Comparison of ENCODE assay signal across 1 cellular context in the genomic region with DNA sequence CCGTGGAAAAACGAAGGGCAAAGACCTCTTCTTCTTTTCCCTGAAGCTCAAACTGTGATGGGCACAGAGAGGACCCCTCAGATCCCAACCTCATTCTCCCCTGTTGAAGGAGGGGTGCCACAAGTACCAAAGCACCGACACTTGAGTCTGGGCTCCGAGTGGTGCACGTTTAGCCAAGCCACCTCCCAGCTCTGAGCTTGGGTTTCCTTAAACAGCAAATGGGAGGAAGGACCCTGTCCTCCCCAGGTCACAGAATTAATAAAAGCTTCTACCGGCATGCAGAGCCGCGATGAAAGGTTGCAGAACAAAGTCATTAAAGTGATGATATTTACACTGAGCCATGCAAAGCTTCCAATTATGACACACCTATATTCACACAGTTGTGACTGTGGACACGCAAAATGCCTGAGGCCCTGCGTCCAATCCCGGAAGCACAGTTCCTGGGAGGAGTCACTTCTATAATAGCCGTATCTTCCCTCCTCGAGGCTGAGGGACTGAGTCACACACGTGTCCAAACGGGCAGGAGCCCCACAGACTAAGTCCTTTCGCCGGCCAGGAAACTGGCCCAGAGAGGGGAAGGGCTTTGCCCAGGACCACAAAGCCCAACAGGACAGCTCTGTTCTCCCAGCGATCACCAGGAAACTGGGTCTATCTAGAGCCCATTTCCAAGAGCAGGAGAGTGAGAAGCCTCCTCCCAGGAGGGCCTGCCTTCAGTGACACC.
TF ChIP-seq lines count a peak whose summit lies in the region.

No MANE protein-coding gene starts in this region.

TF ChIP-seq in HEK293, 187 proteins besides CTCF, POLR2A, EP300 and RAD21 (continued from another document and continues in another):
- TF ChIP-seq, protein P1, sequence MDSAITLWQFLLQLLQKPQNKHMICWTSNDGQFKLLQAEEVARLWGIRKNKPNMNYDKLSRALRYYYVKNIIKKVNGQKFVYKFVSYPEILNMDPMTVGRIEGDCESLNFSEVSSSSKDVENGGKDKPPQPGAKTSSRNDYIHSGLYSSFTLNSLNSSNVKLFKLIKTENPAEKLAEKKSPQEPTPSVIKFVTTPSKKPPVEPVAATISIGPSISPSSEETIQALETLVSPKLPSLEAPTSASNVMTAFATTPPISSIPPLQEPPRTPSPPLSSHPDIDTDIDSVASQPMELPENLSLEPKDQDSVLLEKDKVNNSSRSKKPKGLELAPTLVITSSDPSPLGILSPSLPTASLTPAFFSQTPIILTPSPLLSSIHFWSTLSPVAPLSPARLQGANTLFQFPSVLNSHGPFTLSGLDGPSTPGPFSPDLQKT (IDR thresholded peaks at IDR 0.05; ENCODE audit: borderline replicate concordance, low read depth, low read length) = no peak
- TF ChIP-seq ZNF501 (tag by site-specific recombination; IDR thresholded peaks at IDR 0.05) (no peak; the same call in 1 of the 2 replicates), ZNF837 (tag by site-specific recombination; IDR thresholded peaks at IDR 0.05) (no peak), ZNF776 (tag by site-specific recombination; IDR thresholded peaks at IDR 0.05; ENCODE audit: borderline replicate concordance) (no peak), ZNF324 (tag by site-specific recombination; IDR thresholded peaks at IDR 0.05) (no peak; the same call in 1 of the 2 replicates), EGR2 (tag by site-specific recombination; IDR thresholded peaks at IDR 0.05; ENCODE audit: low read depth) (no peak), ZNF292 (tag by site-specific recombination; IDR thresholded peaks at IDR 0.05; ENCODE audit: borderline replicate concordance, low read depth) (no peak), SETDB1 (IDR thresholded peaks at IDR 0.05; ENCODE audit: insufficient read length, low read length) (no peak), ZNF558 (tag by site-specific recombination; IDR thresholded peaks at IDR 0.05) (peak; percentile 35; the same call in 1 of the 2 replicates), ZNF416 (tag by site-specific recombination; IDR thresholded peaks at IDR 0.05) (no peak), ZNF600 (tag by site-specific recombination; IDR thresholded peaks at IDR 0.05) (no peak; the same call in 1 of the 2 replicates), ZNF664 (tag by site-specific recombination; IDR thresholded peaks at IDR 0.05) (no peak), ZNF660 (tag by site-specific recombination; IDR thresholded peaks at IDR 0.05) (no peak; the same call in 1 of the 2 replicates), ZBTB21 (tag by site-specific recombination; IDR thresholded peaks at IDR 0.05) (0 out of 2 replicates have a peak, but pooled peaks have one; percentile 10), ZNF777 (tag by site-specific recombination; IDR thresholded peaks at IDR 0.05; ENCODE audit: borderline replicate concordance) (no peak), ZNF140 (tag by site-specific recombination; IDR thresholded peaks at IDR 0.05) (no peak), ZFP41 (tag by site-specific recombination; IDR thresholded peaks at IDR 0.05; ENCODE audit: borderline replicate concordance) (no peak), ZBTB48 (tag by site-specific recombination; IDR thresholded peaks at IDR 0.05) (peak; percentile 32; the same call in 1 of the 2 replicates), ZNF391 (tag by site-specific recombination; IDR thresholded peaks at IDR 0.05; ENCODE audit: borderline replicate concordance, low read depth) (no peak), ZSCAN16 (tag by site-specific recombination; IDR thresholded peaks at IDR 0.05) (no peak), ZNF169 (tag by site-specific recombination; IDR thresholded peaks at IDR 0.05) (no peak), ZNF266 (tag by site-specific recombination; IDR thresholded peaks at IDR 0.05; ENCODE audit: low read depth) (no peak), TRIM28 (IDR thresholded peaks at IDR 0.05; ENCODE audit: borderline replicate concordance, low read length) (peak; percentile 78), ZNF624 (tag by site-specific recombination; IDR thresholded peaks at IDR 0.05) (no peak), ZEB2 (tag by site-specific recombination; IDR thresholded peaks at IDR 0.05) (peak; percentile 80; the same call in 1 of the 2 replicates), ZNF426 (tag by site-specific recombination; IDR thresholded peaks at IDR 0.05) (no peak), ZNF792 (tag by site-specific recombination; IDR thresholded peaks at IDR 0.05) (no peak), ZNF76 (tag by site-specific recombination; IDR thresholded peaks at IDR 0.05; ENCODE audit: borderline replicate concordance, low read depth) (peak; percentile 66; the same call in 1 of the 2 replicates), ZNF670 (tag by site-specific recombination; IDR thresholded peaks at IDR 0.05; ENCODE audit: low read depth) (no peak), ZBTB1 (tag by site-specific recombination; IDR thresholded peaks at IDR 0.05) (no peak), ZNF37A (tag by site-specific recombination; IDR thresholded peaks at IDR 0.05) (no peak), ZBTB17 (tag by site-specific recombination; IDR thresholded peaks at IDR 0.05) (peak; percentile 34; the same call in 1 of the 2 replicates), SP7 (tag by site-specific recombination; IDR thresholded peaks at IDR 0.05) (peak; percentile 97), SP2 (tag by site-specific recombination; IDR thresholded peaks at IDR 0.05) (peak; percentile 56), ZFP69B (tag by site-specific recombination; IDR thresholded peaks at IDR 0.05) (peak; percentile 74; the same call in 1 of the 2 replicates), ZNF223 (tag by site-specific recombination; IDR thresholded peaks at IDR 0.05) (no peak), ZBTB8A (tag by site-specific recombination; IDR thresholded peaks at IDR 0.05) (peak; percentile 10; the same call in 1 of the 2 replicates), ZNF157 (tag by site-specific recombination; IDR thresholded peaks at IDR 0.05) (no peak), ZNF785 (tag by site-specific recombination; IDR thresholded peaks at IDR 0.05) (no peak), ZNF214 (tag by site-specific recombination; IDR thresholded peaks at IDR 0.05; ENCODE audit: borderline replicate concordance) (no peak), BCL11B (tag by site-specific recombination; IDR thresholded peaks at IDR 0.05; ENCODE audit: low read depth) (no peak)
- TF ChIP-seq, protein P2, sequence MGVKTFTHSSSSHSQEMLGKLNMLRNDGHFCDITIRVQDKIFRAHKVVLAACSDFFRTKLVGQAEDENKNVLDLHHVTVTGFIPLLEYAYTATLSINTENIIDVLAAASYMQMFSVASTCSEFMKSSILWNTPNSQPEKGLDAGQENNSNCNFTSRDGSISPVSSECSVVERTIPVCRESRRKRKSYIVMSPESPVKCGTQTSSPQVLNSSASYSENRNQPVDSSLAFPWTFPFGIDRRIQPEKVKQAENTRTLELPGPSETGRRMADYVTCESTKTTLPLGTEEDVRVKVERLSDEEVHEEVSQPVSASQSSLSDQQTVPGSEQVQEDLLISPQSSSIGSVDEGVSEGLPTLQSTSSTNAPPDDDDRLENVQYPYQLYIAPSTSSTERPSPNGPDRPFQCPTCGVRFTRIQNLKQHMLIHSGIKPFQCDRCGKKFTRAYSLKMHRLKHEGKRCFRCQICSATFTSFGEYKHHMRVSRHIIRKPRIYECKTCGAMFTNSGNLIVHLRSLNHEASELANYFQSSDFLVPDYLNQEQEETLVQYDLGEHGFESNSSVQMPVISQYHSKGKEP (tag by site-specific recombination; IDR thresholded peaks at IDR 0.05) = peak; percentile 82
- TF ChIP-seq, protein P3, sequence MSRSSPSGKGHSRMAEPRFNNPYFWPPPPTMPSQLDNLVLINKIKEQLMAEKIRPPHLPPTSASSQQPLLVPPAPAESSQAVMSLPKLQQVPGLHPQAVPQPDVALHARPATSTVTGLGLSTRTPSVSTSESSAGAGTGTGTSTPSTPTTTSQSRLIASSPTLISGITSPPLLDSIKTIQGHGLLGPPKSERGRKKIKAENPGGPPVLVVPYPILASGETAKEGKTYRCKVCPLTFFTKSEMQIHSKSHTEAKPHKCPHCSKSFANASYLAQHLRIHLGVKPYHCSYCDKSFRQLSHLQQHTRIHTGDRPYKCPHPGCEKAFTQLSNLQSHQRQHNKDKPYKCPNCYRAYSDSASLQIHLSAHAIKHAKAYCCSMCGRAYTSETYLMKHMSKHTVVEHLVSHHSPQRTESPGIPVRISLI (tag by site-specific recombination; IDR thresholded peaks at IDR 0.05) = no peak
- TF ChIP-seq, protein P4, sequence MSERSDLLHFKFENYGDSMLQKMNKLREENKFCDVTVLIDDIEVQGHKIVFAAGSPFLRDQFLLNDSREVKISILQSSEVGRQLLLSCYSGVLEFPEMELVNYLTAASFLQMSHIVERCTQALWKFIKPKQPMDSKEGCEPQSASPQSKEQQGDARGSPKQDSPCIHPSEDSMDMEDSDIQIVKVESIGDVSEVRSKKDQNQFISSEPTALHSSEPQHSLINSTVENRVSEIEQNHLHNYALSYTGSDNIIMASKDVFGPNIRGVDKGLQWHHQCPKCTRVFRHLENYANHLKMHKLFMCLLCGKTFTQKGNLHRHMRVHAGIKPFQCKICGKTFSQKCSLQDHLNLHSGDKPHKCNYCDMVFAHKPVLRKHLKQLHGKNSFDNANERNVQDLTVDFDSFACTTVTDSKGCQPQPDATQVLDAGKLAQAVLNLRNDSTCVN (tag by site-specific recombination; optimal IDR thresholded peaks at IDR 0.05) = no peak
- TF ChIP-seq, protein P5, sequence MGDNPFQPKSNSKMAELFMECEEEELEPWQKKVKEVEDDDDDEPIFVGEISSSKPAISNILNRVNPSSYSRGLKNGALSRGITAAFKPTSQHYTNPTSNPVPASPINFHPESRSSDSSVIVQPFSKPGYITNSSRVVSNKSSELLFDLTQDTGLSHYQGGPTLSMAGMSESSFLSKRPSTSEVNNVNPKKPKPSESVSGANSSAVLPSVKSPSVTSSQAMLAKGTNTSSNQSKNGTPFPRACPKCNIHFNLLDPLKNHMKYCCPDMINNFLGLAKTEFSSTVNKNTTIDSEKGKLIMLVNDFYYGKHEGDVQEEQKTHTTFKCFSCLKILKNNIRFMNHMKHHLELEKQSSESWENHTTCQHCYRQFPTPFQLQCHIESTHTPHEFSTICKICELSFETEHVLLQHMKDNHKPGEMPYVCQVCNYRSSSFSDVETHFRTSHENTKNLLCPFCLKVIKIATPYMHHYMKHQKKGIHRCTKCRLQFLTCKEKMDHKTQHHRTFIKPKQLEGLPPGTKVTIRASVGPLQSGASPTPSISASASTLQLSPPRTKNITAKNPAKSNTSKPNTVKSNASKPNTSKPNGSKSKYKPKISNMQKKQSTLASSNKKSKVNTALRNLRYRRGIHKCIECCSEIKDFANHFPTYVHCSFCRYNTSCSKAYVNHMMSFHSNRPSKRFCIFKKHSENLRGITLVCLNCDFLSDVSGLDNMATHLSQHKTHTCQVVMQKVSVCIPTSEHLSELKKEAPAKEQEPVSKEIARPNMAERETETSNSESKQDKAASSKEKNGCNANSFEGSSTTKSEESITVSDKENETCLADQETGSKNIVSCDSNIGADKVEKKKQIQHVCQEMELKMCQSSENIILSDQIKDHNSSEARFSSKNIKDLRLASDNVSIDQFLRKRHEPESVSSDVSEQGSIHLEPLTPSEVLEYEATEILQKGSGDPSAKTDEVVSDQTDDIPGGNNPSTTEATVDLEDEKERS (tag by site-specific recombination; IDR thresholded peaks at IDR 0.05) = no peak
- TF ChIP-seq, protein P6, sequence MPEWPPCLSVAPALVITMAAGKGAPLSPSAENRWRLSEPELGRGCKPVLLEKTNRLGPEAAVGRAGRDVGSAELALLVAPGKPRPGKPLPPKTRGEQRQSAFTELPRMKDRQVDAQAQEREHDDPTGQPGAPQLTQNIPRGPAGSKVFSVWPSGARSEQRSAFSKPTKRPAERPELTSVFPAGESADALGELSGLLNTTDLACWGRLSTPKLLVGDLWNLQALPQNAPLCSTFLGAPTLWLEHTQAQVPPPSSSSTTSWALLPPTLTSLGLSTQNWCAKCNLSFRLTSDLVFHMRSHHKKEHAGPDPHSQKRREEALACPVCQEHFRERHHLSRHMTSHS (tag by site-specific recombination; IDR thresholded peaks at IDR 0.05) = no peak
- TF ChIP-seq, protein P7, sequence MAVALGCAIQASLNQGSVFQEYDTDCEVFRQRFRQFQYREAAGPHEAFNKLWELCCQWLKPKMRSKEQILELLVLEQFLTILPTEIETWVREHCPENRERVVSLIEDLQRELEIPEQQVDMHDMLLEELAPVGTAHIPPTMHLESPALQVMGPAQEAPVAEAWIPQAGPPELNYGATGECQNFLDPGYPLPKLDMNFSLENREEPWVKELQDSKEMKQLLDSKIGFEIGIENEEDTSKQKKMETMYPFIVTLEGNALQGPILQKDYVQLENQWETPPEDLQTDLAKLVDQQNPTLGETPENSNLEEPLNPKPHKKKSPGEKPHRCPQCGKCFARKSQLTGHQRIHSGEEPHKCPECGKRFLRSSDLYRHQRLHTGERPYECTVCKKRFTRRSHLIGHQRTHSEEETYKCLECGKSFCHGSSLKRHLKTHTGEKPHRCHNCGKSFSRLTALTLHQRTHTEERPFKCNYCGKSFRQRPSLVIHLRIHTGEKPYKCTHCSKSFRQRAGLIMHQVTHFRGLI (tag by site-specific recombination; IDR thresholded peaks at IDR 0.05) = peak; percentile 86
- TF ChIP-seq, protein P8, sequence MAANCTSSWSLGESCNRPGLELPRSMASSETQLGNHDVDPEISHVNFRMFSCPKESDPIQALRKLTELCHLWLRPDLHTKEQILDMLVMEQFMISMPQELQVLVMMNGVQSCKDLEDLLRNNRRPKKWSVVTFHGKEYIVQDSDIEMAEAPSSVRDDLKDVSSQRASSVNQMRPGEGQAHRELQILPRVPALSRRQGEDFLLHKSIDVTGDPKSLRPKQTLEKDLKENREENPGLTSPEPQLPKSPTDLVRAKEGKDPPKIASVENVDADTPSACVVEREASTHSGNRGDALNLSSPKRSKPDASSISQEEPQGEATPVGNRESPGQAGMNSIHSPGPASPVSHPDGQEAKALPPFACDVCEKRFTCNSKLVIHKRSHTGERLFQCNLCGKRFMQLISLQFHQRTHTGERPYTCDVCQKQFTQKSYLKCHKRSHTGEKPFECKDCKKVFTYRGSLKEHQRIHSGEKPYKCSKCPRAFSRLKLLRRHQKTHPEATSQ (tag by site-specific recombination; IDR thresholded peaks at IDR 0.05) = no peak
- TF ChIP-seq, protein P9, sequence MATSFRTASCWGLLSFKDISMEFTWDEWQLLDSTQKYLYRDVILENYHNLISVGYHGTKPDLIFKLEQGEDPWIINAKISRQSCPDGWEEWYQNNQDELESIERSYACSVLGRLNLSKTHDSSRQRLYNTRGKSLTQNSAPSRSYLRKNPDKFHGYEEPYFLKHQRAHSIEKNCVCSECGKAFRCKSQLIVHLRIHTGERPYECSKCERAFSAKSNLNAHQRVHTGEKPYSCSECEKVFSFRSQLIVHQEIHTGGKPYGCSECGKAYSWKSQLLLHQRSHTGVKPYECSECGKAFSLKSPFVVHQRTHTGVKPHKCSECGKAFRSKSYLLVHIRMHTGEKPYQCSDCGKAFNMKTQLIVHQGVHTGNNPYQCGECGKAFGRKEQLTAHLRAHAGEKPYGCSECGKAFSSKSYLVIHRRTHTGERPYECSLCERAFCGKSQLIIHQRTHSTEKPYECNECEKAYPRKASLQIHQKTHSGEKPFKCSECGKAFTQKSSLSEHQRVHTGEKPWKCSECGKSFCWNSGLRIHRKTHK (tag by site-specific recombination; IDR thresholded peaks at IDR 0.05) = no peak
- TF ChIP-seq, protein P10, sequence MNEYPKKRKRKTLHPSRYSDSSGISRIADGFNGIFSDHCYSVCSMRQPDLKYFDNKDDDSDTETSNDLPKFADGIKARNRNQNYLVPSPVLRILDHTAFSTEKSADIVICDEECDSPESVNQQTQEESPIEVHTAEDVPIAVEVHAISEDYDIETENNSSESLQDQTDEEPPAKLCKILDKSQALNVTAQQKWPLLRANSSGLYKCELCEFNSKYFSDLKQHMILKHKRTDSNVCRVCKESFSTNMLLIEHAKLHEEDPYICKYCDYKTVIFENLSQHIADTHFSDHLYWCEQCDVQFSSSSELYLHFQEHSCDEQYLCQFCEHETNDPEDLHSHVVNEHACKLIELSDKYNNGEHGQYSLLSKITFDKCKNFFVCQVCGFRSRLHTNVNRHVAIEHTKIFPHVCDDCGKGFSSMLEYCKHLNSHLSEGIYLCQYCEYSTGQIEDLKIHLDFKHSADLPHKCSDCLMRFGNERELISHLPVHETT (tag by site-specific recombination; IDR thresholded peaks at IDR 0.05) = peak; percentile 17; the same call in 1 of the 2 replicates
